Comparison of ENCODE assay signal across 8 cellular contexts in genomic region chr5:54646285-54647101, GRCh38.
DNase-seq lines count a peak whose midpoint lies in the region; ATAC-seq and TF ChIP-seq lines count a peak whose summit lies in the region.

No MANE protein-coding gene starts in this region.

- 2 to 6% (median 3%) methylated on average over 14 of the region's 14 CpGs for WGBS in ovary, 3 donors
- WGBS in testis, 2 donors: 8 to 11% methylated on average over 14 of the region's 14 CpGs

- peaks cover 34% of the 10 kb centered on the region for H3K4me1 Mint-ChIP-seq in activated T-helper 17 cell treated with anti-CD3 and anti-CD28 coated beads, Interleukin-2, amount 50 U/mL, for 72 hours

- H3K9me3 ChIP-seq in ovary: no peaks in the 10 kb centered on the region
- no peaks in the 10 kb centered on the region for H3K9me3 ChIP-seq in testis

- peak overlapping the region; percentile 78 for H3K4me3 Mint-ChIP-seq in activated T-helper 17 cell treated with anti-CD3 and anti-CD28 coated beads, Interleukin-2, amount 50 U/mL, for 72 hours

- H3K27me3 ChIP-seq in ovary (no peaks in the 10 kb centered on the region), testis (no peaks in the 10 kb centered on the region)

- H3K4me3 ChIP-seq in fibroblast of the aortic adventitia (ENCODE audit: low read depth, low read length): peak overlapping the region; percentile 34
- peak overlapping the region; percentile 7 for H3K4me3 ChIP-seq in ovary
- no peak overlapping the region for H3K4me3 ChIP-seq in testis

- no peaks in the 10 kb centered on the region for H3K36me3 Mint-ChIP-seq in activated T-helper 17 cell treated with anti-CD3 and anti-CD28 coated beads, Interleukin-2, amount 50 U/mL, for 72 hours (ENCODE audit: low read depth)

- intact Hi-C loops in ovary (cut with DNase I) (loop anchor here in 1 of 4 donors (10.0 kb wide), 1 partner anchor 122 kb away; no protein-coding TSS in a partner anchor), testis (cut with DNase I; ENCODE audit: low total_unique reads) (no loop called here)

- peak overlapping the region; percentile 63 for H3K27ac Mint-ChIP-seq in activated T-helper 17 cell treated with anti-CD3 and anti-CD28 coated beads, Interleukin-2, amount 50 U/mL, for 72 hours

- DNase-seq in NCI-H1092 treated with DMSO at 0.1 percent for 48 hours (lab: John Stamatoyannopoulos, UW) (peak; percentile 0), NCI-H1092 (lab: John Stamatoyannopoulos, UW) (no peak), NOMO-1 treated with DMSO at 0.1 percent for 48 hours (lab: John Stamatoyannopoulos, UW; ENCODE audit: unreplicated experiment) (peak; percentile 96), fibroblast of the aortic adventitia (ENCODE audit: low read depth) (peak; percentile 98), ovary (peak; percentile 78 to 87 (median 81)), testis (peak; percentile 60)

- TF ChIP-seq POLR2A in ovary (IDR thresholded peaks at IDR 0.05): no peak
- TF ChIP-seq POLR2A in testis (IDR thresholded peaks at IDR 0.05): no peak

- H3K9me3 Mint-ChIP-seq in activated T-helper 17 cell treated with anti-CD3 and anti-CD28 coated beads, Interleukin-2, amount 50 U/mL, for 72 hours: peaks cover 4% of the 10 kb centered on the region

- peak overlapping the region; percentile 76 to 80 for H3K27ac ChIP-seq in ovary
- H3K27ac ChIP-seq in testis: peak overlapping the region; percentile 73 to 90

- peak; percentile 88 for ATAC-seq in HG03060 (IDR thresholded peaks at IDR 0.05; ENCODE audit: low read depth, unreplicated experiment)
- peak; percentile 90 for ATAC-seq in activated T-helper 17 cell treated with anti-CD3 and anti-CD28 coated beads, Interleukin-2, amount 50 U/mL, for 72 hours (replicated peaks)

- TF ChIP-seq EP300 in ovary (IDR thresholded peaks at IDR 0.05): no peak

- H3K4me1 ChIP-seq in ovary (ENCODE audit: insufficient read depth): peaks cover 30% of the 10 kb centered on the region
- H3K4me1 ChIP-seq in testis: peaks cover 26% of the 10 kb centered on the region

- H3K27me3 Mint-ChIP-seq in activated T-helper 17 cell treated with anti-CD3 and anti-CD28 coated beads, Interleukin-2, amount 50 U/mL, for 72 hours: no peaks in the 10 kb centered on the region

- H3K36me3 ChIP-seq in ovary (no peaks in the 10 kb centered on the region), testis (ENCODE audit: low read depth, missing control alignments) (no peaks in the 10 kb centered on the region)

- peak; percentile 23 for TF ChIP-seq CTCF in fibroblast of the aortic adventitia (IDR thresholded peaks at IDR 0.05; ENCODE audit: insufficient read depth, low read length)
- TF ChIP-seq CTCF in ovary (IDR thresholded peaks at IDR 0.05): peak in 1 of 3 donors; percentile 18
- TF ChIP-seq CTCF in testis (IDR thresholded peaks at IDR 0.05): no peak

Comparison
In these comparisons a context has a peak if more than half of its experiments do, and no peak if none do; other contexts are left out.
1. H3K4me3 ChIP-seq: peak in fibroblast of the aortic adventitia (single experiment) and ovary (single experiment); none in testis (0 of 2).